1 cellular context compared by ENCODE assay signal in the genomic region with DNA sequence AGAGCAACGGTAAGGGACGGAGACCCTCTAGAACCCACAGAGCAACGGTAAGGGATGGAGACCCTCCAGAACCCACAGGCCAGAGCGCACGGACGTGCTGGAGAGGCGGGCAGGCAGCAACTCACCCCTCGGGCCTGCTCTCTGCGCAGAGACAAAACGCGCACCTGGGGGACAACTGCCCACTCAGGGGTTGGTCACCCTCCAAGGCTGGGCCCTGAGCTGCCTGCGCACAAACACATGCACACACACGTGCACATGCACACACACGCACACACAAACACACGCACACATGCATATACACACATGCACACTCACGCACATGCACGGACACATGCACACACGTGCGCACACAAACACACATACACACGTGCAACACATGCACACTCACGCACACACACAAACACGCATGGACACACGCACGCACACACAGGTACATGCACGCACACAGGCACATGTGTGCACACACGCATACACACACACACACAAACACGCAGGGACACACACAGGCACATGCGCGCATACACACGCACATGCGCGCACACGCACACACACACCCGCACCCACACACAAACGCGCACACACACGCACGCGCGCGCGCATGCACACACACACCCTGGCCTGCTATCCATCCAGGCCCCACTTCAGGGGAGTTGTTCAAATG.
TF ChIP-seq lines count a peak whose summit lies in the region.

No MANE protein-coding gene starts in this region.

TF ChIP-seq in GM23338, 12 proteins besides CTCF, POLR2A, EP300 and RAD21 (continued from another document):
- no peak for TF ChIP-seq ETS1 (IDR thresholded peaks at IDR 0.05)
- no peak for TF ChIP-seq ZNF331 (CRISPR knock-in tag; IDR thresholded peaks at IDR 0.05; ENCODE audit: low read depth)
- TF ChIP-seq ZNF114 (CRISPR knock-in tag; IDR thresholded peaks at IDR 0.05) = no peak
